In the genomic region with DNA sequence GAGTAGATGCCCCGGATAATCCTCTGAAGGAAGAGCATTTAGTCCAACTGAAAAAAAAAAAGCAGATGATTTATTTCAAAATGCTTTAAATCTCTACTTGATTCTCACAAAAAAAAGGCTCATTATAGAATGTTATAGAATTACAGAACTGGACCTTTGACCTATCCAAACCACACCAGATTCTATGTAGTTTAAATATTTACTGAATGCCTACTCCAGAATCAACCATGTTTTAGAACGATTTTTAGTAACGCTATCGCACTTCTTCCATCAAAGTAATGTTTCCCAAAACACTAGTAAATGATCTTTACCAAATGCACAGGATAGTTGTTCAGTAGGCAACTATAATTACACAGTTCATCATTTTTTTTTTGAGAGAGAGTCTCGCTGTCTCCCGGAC, we compare ENCODE assay signal across 11 cellular contexts. TPM values are rescaled to one million over a fixed set of nuclear protein-coding genes. Genes with fewer than 3 reads are reported as not detected.
DNase-seq lines count a peak whose midpoint lies in the region; ATAC-seq and TF ChIP-seq lines count a peak whose summit lies in the region.
"Had no signal": no experiment of that assay in that cellular context is flagged by ENCODE, and none has a peak within 500 bp of the region (broad histone marks: within the 10 kb centered on the region; RNA-seq: fewer than 3 reads in every experiment).

No MANE protein-coding gene starts in this region.

- H3K4me3 ChIP-seq in fibroblast of mammary gland (ENCODE audit: control insufficient read depth, low read depth, low read length), result peak overlapping the region; percentile 68

- intact Hi-C loops in activated naive CD4-positive, alpha-beta T cell treated with anti-CD3 and anti-CD28 coated beads for 36 hours (cut with micrococcal nuclease), result no loop called here

- DNase-seq in activated naive CD4-positive, alpha-beta T cell treated with anti-CD3 and anti-CD28 coated beads for 36 hours, result no peak
- no peak for DNase-seq in activated naive CD4-positive, alpha-beta T cell (lab: John Stamatoyannopoulos, UW)
- DNase-seq in T-cell (no peak), fibroblast of mammary gland (ENCODE audit: low read depth) (no peak), HEK293T (ENCODE audit: extremely low spot score) (no peak), dedifferentiated amniotic fluid mesenchymal stem cell (ENCODE audit: extremely low spot score) (no peak)
- DNase-seq in stimulated activated effector memory CD8-positive, alpha-beta T cell treated with anti-CD3 and anti-CD28 coated beads, Interleukin-12 subunit alpha, Interleukin-12 subunit beta, amount 100 ng/mL, for 72 hours (ENCODE audit: low spot score in 2 of 2), result no peak
- DNase-seq: cerebellar nuclear complex, KG1, NCI-H510A treated with DMSO at 0.1 percent for 48 hours had no signal

- CTCF ChIA-PET in activated naive CD4-positive, alpha-beta T cell treated with anti-CD3 and anti-CD28 coated beads for 36 hours (lab: Charles Lee), result interaction anchor here (1.3 kb wide), 1 partner anchor 41 kb away, joined by 4 read pairs; no protein-coding TSS in a partner anchor
- CTCF ChIA-PET in T-cell (lab: Charles Lee), result interaction anchor here in 1 of 2 donors (1.6 kb wide), 1 partner anchor 12 kb away, joined by 3 read pairs; no protein-coding TSS in a partner anchor
- CTCF ChIA-PET in HEK293T (lab: Yijun Ruan, JAX), result no interaction called here

- peak overlapping the region; percentile 75 for H3K27ac Mint-ChIP-seq in activated naive CD4-positive, alpha-beta T cell treated with anti-CD3 and anti-CD28 coated beads for 36 hours
- H3K27ac Mint-ChIP-seq in T-cell, result peak overlapping the region; percentile 97 to 99
- peak overlapping the region; percentile 100 for H3K27ac Mint-ChIP-seq in stimulated activated effector memory CD8-positive, alpha-beta T cell treated with anti-CD3 and anti-CD28 coated beads, Interleukin-12 subunit alpha, Interleukin-12 subunit beta, amount 100 ng/mL, for 72 hours

- peak overlapping the region; percentile 87 for H3K4me3 Mint-ChIP-seq in activated naive CD4-positive, alpha-beta T cell treated with anti-CD3 and anti-CD28 coated beads for 36 hours
- H3K4me3 Mint-ChIP-seq in T-cell, result peak overlapping the region; percentile 89 to 98 (median 98)
- H3K4me3 Mint-ChIP-seq in stimulated activated effector memory CD8-positive, alpha-beta T cell treated with anti-CD3 and anti-CD28 coated beads, Interleukin-12 subunit alpha, Interleukin-12 subunit beta, amount 100 ng/mL, for 72 hours, result peak overlapping the region; percentile 94

- POLR2A ChIA-PET in T-cell (lab: Charles Lee) (no interaction called here), HEK293T (lab: Yijun Ruan, JAX) (no interaction called here)

- no peaks in the 10 kb centered on the region for H3K9me3 Mint-ChIP-seq in activated naive CD4-positive, alpha-beta T cell treated with anti-CD3 and anti-CD28 coated beads for 36 hours
- no peaks in the 10 kb centered on the region for H3K9me3 Mint-ChIP-seq in T-cell
- H3K9me3 Mint-ChIP-seq in stimulated activated effector memory CD8-positive, alpha-beta T cell treated with anti-CD3 and anti-CD28 coated beads, Interleukin-12 subunit alpha, Interleukin-12 subunit beta, amount 100 ng/mL, for 72 hours, result no peaks in the 10 kb centered on the region

- peaks cover 52% of the 10 kb centered on the region for H3K4me1 Mint-ChIP-seq in activated naive CD4-positive, alpha-beta T cell treated with anti-CD3 and anti-CD28 coated beads for 36 hours (ENCODE audit: low read depth)
- peaks cover 63 to 67% (median 65%) of the 10 kb centered on the region in 3 donors for H3K4me1 Mint-ChIP-seq in T-cell
- H3K4me1 Mint-ChIP-seq in stimulated activated effector memory CD8-positive, alpha-beta T cell treated with anti-CD3 and anti-CD28 coated beads, Interleukin-12 subunit alpha, Interleukin-12 subunit beta, amount 100 ng/mL, for 72 hours, result peaks cover 57% of the 10 kb centered on the region

- TF ChIP-seq CTCF in fibroblast of mammary gland (conservative IDR thresholded peaks at IDR 0.05; ENCODE audit: control insufficient read depth, insufficient read depth, low read depth, low read length), result no peak

- H3K27me3 Mint-ChIP-seq in activated naive CD4-positive, alpha-beta T cell treated with anti-CD3 and anti-CD28 coated beads for 36 hours (ENCODE audit: low read depth), result peaks cover 3% of the 10 kb centered on the region
- H3K27me3 Mint-ChIP-seq in T-cell, result peaks cover 2 to 3% of the 10 kb centered on the region in 2 donors

- no peak for ATAC-seq in T-cell (replicated peaks in 1 of 4)
- ATAC-seq in stimulated activated effector memory CD8-positive, alpha-beta T cell treated with anti-CD3 and anti-CD28 coated beads, Interleukin-12 subunit alpha, Interleukin-12 subunit beta, amount 100 ng/mL, for 72 hours, result no peak
- ATAC-seq in HG02610 (IDR thresholded peaks at IDR 0.05; ENCODE audit: unreplicated experiment), result no peak

- peaks cover 59% of the 10 kb centered on the region for H3K36me3 Mint-ChIP-seq in activated naive CD4-positive, alpha-beta T cell treated with anti-CD3 and anti-CD28 coated beads for 36 hours (ENCODE audit: low read depth)
- H3K36me3 Mint-ChIP-seq in T-cell, result peaks cover 32% of the 10 kb centered on the region
- H3K36me3 Mint-ChIP-seq in stimulated activated effector memory CD8-positive, alpha-beta T cell treated with anti-CD3 and anti-CD28 coated beads, Interleukin-12 subunit alpha, Interleukin-12 subunit beta, amount 100 ng/mL, for 72 hours, result peaks cover 77% of the 10 kb centered on the region

TF ChIP-seq in HEK293T, 16 proteins besides CTCF, POLR2A, EP300 and RAD21:
- TF ChIP-seq ELF4 (IDR thresholded peaks at IDR 0.05) (no peak), HDGF (IDR thresholded peaks at IDR 0.05; ENCODE audit: borderline replicate concordance) (no peak), LEF1 (IDR thresholded peaks at IDR 0.05; ENCODE audit: borderline replicate concordance) (no peak), FOXM1 (IDR thresholded peaks at IDR 0.05; ENCODE audit: borderline replicate concordance) (no peak), SUZ12 (IDR thresholded peaks at IDR 0.05) (no peak), FOXK2 (IDR thresholded peaks at IDR 0.05) (no peak), ARNT (IDR thresholded peaks at IDR 0.05) (no peak), SP1 (IDR thresholded peaks at IDR 0.05) (no peak), BHLHE40 (IDR thresholded peaks at IDR 0.05; ENCODE audit: borderline replicate concordance) (no peak), TARDBP (IDR thresholded peaks at IDR 0.05) (no peak), L3MBTL2 (conservative IDR thresholded peaks at IDR 0.05) (no peak), NFRKB (IDR thresholded peaks at IDR 0.05) (no peak), CTBP1 (IDR thresholded peaks at IDR 0.05; ENCODE audit: borderline replicate concordance) (no peak), ZNF384 (IDR thresholded peaks at IDR 0.05) (no peak), FOXA1 (IDR thresholded peaks at IDR 0.05) (no peak)

RNA-seq across cellular contexts. Expression of gene RPS29, which starts 2.6 kb away (rescaled TPM):
- total RNA-seq in activated naive CD4-positive, alpha-beta T cell treated with anti-CD3 and anti-CD28 coated beads for 36 hours, result 1,000 to 10,000 TPM; 1,858 to 2,382 TPM
- total RNA-seq in T-cell, result 1,000 to 10,000 TPM; 3,720 to 4,554 (median 3,981) TPM

RNA-seq across cellular contexts. Expression of gene LRR1, which starts 15.1 kb away (rescaled TPM):
- total RNA-seq in activated naive CD4-positive, alpha-beta T cell treated with anti-CD3 and anti-CD28 coated beads for 36 hours, result 10 to 100 TPM; 47.7 to 49.1 TPM
- 10 to 100 TPM in 3 of 5 donors, 1 to 10 TPM in 2; 7.6 to 15.7 (median 11.4) TPM for total RNA-seq in T-cell

RNA-seq across cellular contexts. Expression of gene RPL36AL, which starts 36.8 kb away (rescaled TPM):
- 100 to 1,000 TPM; 250 to 266 TPM for total RNA-seq in activated naive CD4-positive, alpha-beta T cell treated with anti-CD3 and anti-CD28 coated beads for 36 hours
- total RNA-seq in T-cell, result 100 to 1,000 TPM; 211 to 322 (median 291) TPM

RNA-seq across cellular contexts. Expression of gene MGAT2, which starts 37.0 kb away (rescaled TPM):
- 10 to 100 TPM; 20.6 to 20.7 TPM for total RNA-seq in activated naive CD4-positive, alpha-beta T cell treated with anti-CD3 and anti-CD28 coated beads for 36 hours
- total RNA-seq in T-cell, result 10 to 100 TPM; 21.7 to 54.1 (median 41.6) TPM

RNA-seq across cellular contexts. Expression of gene DNAAF2, which starts 51.4 kb away (rescaled TPM):
- total RNA-seq in activated naive CD4-positive, alpha-beta T cell treated with anti-CD3 and anti-CD28 coated beads for 36 hours, result 1 to 10 TPM; 5.5 to 6.0 TPM
- 10 to 100 TPM in 3 of 5 donors, 1 to 10 TPM in 2; 8.2 to 26.7 (median 10.0) TPM for total RNA-seq in T-cell
